Comparison of ENCODE assay signal across 14 cellular contexts in the genomic region with DNA sequence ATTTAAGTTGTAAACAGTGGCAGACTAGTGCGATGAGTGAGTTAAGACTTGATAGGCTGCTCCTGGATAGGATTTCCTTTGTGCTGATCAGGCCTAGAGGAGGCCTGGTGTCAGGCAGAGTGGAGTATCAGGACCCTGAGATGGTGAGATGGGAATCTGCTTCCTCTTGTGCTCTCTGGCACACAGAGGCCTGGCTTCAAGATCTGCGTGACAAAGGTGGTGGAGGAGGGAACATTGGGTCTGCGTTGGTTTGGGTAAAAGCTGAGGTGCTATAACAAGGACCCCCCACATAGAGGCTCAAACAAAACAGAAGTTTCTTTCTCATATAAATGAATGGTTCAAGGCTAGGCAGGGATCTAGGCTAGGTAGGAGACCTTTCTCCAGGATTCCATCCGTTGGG.
"Had no signal": no experiment of that assay in that cellular context is flagged by ENCODE, and none has a peak within 500 bp of the region (broad histone marks: within the 10 kb centered on the region; RNA-seq: fewer than 3 reads in every experiment).

No MANE protein-coding gene starts in this region.

- H3K27me3 ChIP-seq: dorsolateral prefrontal cortex, heart left ventricle, pancreas, tibial artery, vagina had no signal

- H3K27me3 Mint-ChIP-seq: activated CD4-positive, alpha-beta memory T cell treated with anti-CD3 and anti-CD28 coated beads, Interleukin-2, amount 10 ng/mL, durations not matched to agents 7 days and 5 days; activated naive CD8-positive, alpha-beta T cell treated with anti-CD3 and anti-CD28 coated beads, Interleukin-2, amount 10 ng/mL, durations not matched to agents 7 days and 5 days had no signal

- H3K27ac Mint-ChIP-seq: activated CD4-positive, alpha-beta memory T cell treated with anti-CD3 and anti-CD28 coated beads, Interleukin-2, amount 10 ng/mL, durations not matched to agents 7 days and 5 days; activated naive CD8-positive, alpha-beta T cell treated with anti-CD3 and anti-CD28 coated beads, Interleukin-2, amount 10 ng/mL, durations not matched to agents 7 days and 5 days; activated T-helper 2 cell treated with anti-CD3 and anti-CD28 coated beads, Interferon-gamma antibody, Interleukin-2, Interleukin-4, amounts not matched to agents 10 μg/mL and 5 μg/mL and 100 μg/mL, durations not matched to agents 14 hours and 24 hours and 36 hours had no signal

- H3K4me3 Mint-ChIP-seq: activated CD4-positive, alpha-beta memory T cell treated with anti-CD3 and anti-CD28 coated beads, Interleukin-2, amount 10 ng/mL, durations not matched to agents 7 days and 5 days; activated naive CD8-positive, alpha-beta T cell treated with anti-CD3 and anti-CD28 coated beads, Interleukin-2, amount 10 ng/mL, durations not matched to agents 7 days and 5 days; neural crest cell had no signal

- H3K27ac ChIP-seq: dorsolateral prefrontal cortex, heart left ventricle, pancreas, tibial artery, vagina had no signal

- DNase-seq: activated CD4-positive, alpha-beta memory T cell treated with anti-CD3 and anti-CD28 coated beads, Interleukin-2, amount 10 ng/mL, durations not matched to agents 7 days and 5 days; activated naive CD8-positive, alpha-beta T cell treated with anti-CD3 and anti-CD28 coated beads, Interleukin-2, amount 10 ng/mL, durations not matched to agents 7 days and 5 days; aorta; dorsolateral prefrontal cortex; foreskin melanocyte; heart left ventricle; kidney glomerular epithelial cell; pancreas; stimulated activated CD4-positive, alpha-beta T cell treated with anti-CD3 and anti-CD28 coated beads, Interleukin-4, amount 100 ng/mL, for 1 hour; T1000; tibial artery had no signal

- ATAC-seq: heart left ventricle, pancreas had no signal

- H3K9me3 Mint-ChIP-seq: activated CD4-positive, alpha-beta memory T cell treated with anti-CD3 and anti-CD28 coated beads, Interleukin-2, amount 10 ng/mL, durations not matched to agents 7 days and 5 days; activated naive CD8-positive, alpha-beta T cell treated with anti-CD3 and anti-CD28 coated beads, Interleukin-2, amount 10 ng/mL, durations not matched to agents 7 days and 5 days; activated T-helper 2 cell treated with anti-CD3 and anti-CD28 coated beads, Interferon-gamma antibody, Interleukin-2, Interleukin-4, amounts not matched to agents 10 μg/mL and 5 μg/mL and 100 μg/mL, durations not matched to agents 14 hours and 24 hours and 36 hours; neural crest cell had no signal

- H3K9me3 ChIP-seq: heart left ventricle, pancreas, tibial artery, vagina had no signal

- H3K4me1 Mint-ChIP-seq: neural crest cell had no signal

- H3K4me3 ChIP-seq: dorsolateral prefrontal cortex, heart left ventricle, pancreas, tibial artery, vagina had no signal

- H3K4me1 ChIP-seq: heart left ventricle, pancreas, tibial artery, vagina had no signal
